Comparison of ENCODE assay signal across 19 cellular contexts in the genomic region with DNA sequence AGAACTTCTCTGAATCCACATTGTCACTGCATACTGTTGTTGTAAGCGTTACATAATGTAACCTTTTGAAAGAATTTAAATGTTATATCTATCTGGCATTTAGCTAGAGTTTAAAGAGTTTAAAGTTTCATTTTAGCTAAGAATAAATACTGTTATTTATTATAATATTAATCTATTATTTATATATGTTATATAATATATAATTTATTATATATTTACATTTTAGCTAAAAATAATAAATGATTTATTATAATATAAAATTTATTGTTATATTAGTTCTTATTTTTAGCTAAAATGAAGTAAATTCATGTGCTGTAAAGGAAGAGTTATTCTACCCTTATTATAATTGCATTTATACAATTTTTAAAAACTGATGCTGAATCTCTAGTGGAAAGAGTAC.
DNase-seq lines count a peak whose midpoint lies in the region; ATAC-seq, FAIRE-seq and TF ChIP-seq lines count a peak whose summit lies in the region.
"Had no signal": no experiment of that assay in that cellular context is flagged by ENCODE, and none has a peak within 500 bp of the region (broad histone marks: within the 10 kb centered on the region; RNA-seq: fewer than 3 reads in every experiment).

No MANE protein-coding gene starts in this region.

- ATAC-seq in WTC11 (no peak), HepG2 (no peak), GM19328 (IDR thresholded peaks at IDR 0.05; ENCODE audit: unreplicated experiment) (no peak)
- ATAC-seq: GM12878 had no signal

- H3K9me3 Mint-ChIP-seq in WTC11 = 0 out of 2 replicates have a peak, but pooled peaks cover 3% of the 10 kb centered on the region
- H3K9me3 Mint-ChIP-seq: CD4-positive, alpha-beta memory T cell had no signal

- CTCF ChIA-PET in WTC11 (lab: Charles Lee) (interaction anchor here (0.6 to 1.6 kb wide), 2 partner anchors 11 to 512 kb away, joined by 4 to 5 read pairs; no protein-coding TSS in a partner anchor), HepG2 (lab: Yijun Ruan, JAX; ENCODE audit: low intra/inter-chr PET ratio, low total read pairs) (no interaction called here)

- no peak overlapping the region for H3K9ac ChIP-seq in HepG2 (ENCODE audit: insufficient read depth, low read depth, low read length)

- H3K27me3 ChIP-seq in HepG2 (ENCODE audit: control insufficient read depth in 1 of 2, insufficient read depth in 2 of 2, low read length in 2 of 2) (peaks cover 0 to 32% of the 10 kb centered on the region in 2 experiments; a peak in 3 of 5 replicates), osteoblast (ENCODE audit: insufficient read depth, low read length) (no peaks in the 10 kb centered on the region), adrenal gland (no peaks in the 10 kb centered on the region)

- no peaks in the 10 kb centered on the region for H4K20me1 ChIP-seq in HepG2 (ENCODE audit: insufficient read depth, low read length)
- no peaks in the 10 kb centered on the region for H4K20me1 ChIP-seq in osteoblast (ENCODE audit: insufficient read depth, low read length)

- TF ChIP-seq EP300 in HepG2 (IDR thresholded peaks at IDR 0.05; ENCODE audit: low read depth in 2 of 2, low read length in 2 of 2) (no peak), HepG2 (CRISPR knock-in tag; IDR thresholded peaks at IDR 0.05; ENCODE audit: borderline replicate concordance) (no peak)

- H3K36me3 ChIP-seq in HepG2 (replicated peaks in 1 of 2; ENCODE audit: control insufficient read depth in 1 of 2, insufficient read depth in 2 of 2, low read length in 2 of 2) (no peaks in the 10 kb centered on the region), osteoblast (ENCODE audit: insufficient read depth, low read length) (no peaks in the 10 kb centered on the region), adrenal gland (replicated peaks in 1 of 2) (no peaks in the 10 kb centered on the region)
- H3K36me3 ChIP-seq: HAP-1 had no signal

- no peak overlapping the region for H3K4me3 ChIP-seq in HepG2 (replicated peaks in 1 of 3; ENCODE audit: insufficient read depth in 1 of 3, low read depth in 2 of 3, low read length in 3 of 3)
- no peak overlapping the region for H3K4me3 ChIP-seq in osteoblast (ENCODE audit: insufficient read depth, low read length)
- H3K4me3 ChIP-seq in adrenal gland = no peak overlapping the region
- H3K4me3 ChIP-seq: GM12878, HAP-1 had no signal

- no peaks in the 10 kb centered on the region; the same call in 1 of the 2 replicates for H3K27me3 Mint-ChIP-seq in WTC11 (ENCODE audit: low read depth)

- no peak overlapping the region for H3K27ac Mint-ChIP-seq in WTC11
- H3K27ac Mint-ChIP-seq: CD4-positive, alpha-beta memory T cell had no signal

- FAIRE-seq in G401.6 (lab: Jason Lieb, UNC) = peak; percentile 87
- peak; percentile 89 for FAIRE-seq in frontal cortex (lab: Jason Lieb, UNC)
- no peak for FAIRE-seq in HepG2 (lab: Jason Lieb, UNC)
- FAIRE-seq: GM12878, GM19239, H54 had no signal

- H3K36me3 Mint-ChIP-seq in WTC11 = no peaks in the 10 kb centered on the region
- H3K36me3 Mint-ChIP-seq: CD4-positive, alpha-beta memory T cell had no signal

- H3K79me2 ChIP-seq in HepG2 (ENCODE audit: insufficient read depth, low read length) (no peaks in the 10 kb centered on the region), osteoblast (ENCODE audit: insufficient read depth, low read length) (no peaks in the 10 kb centered on the region)

- TF ChIP-seq POLR2A in HepG2 (IDR thresholded peaks at IDR 0.05; ENCODE audit: insufficient read depth in 1 of 2, low read depth in 2 of 2, low read length in 2 of 2) (no peak), adrenal gland (IDR thresholded peaks at IDR 0.05) (no peak)

- TF ChIP-seq RAD21 in HepG2 (CRISPR knock-in tag; IDR thresholded peaks at IDR 0.05) = no peak

- no peak for TF ChIP-seq CTCF in WTC11 (IDR thresholded peaks at IDR 0.05)
- TF ChIP-seq CTCF in HepG2 (CRISPR knock-in tag; IDR thresholded peaks at IDR 0.05) = no peak
- no peak for TF ChIP-seq CTCF in osteoblast (IDR thresholded peaks at IDR 0.05; ENCODE audit: extremely low read depth, low read depth, low read length)
- TF ChIP-seq CTCF in adrenal gland (IDR thresholded peaks at IDR 0.05) = no peak

- in situ Hi-C loops in HepG2 (cut with HindIII; ENCODE audit: extremely low pct_ligation_motif_present, low pct_unique_long_range_greater_than_20kb) = no loop called here

- 2% methylated on average over 1 of the region's 1 CpG for WGBS in HepG2 (ENCODE audit: low lambda C conversion rate)
- 89 to 100% (median 95%) methylated on average over 1 of the region's 1 CpG for WGBS in adrenal gland, 4 donors

- H3K4me1 Mint-ChIP-seq in WTC11 = no peaks in the 10 kb centered on the region
- H3K4me1 Mint-ChIP-seq: CD4-positive, alpha-beta memory T cell had no signal

- POLR2A ChIA-PET in WTC11 (lab: Charles Lee) (no interaction called here), HepG2 (lab: Yijun Ruan, JAX) (no interaction called here)

- intact Hi-C loops in HepG2 (cut with micrococcal nuclease; ENCODE audit: unreplicated experiment) (no loop called here), adrenal gland (cut with DNase I) (no loop called here)

- H3K4me3 Mint-ChIP-seq in WTC11 = no peak overlapping the region
- H3K4me3 Mint-ChIP-seq: CD4-positive, alpha-beta memory T cell had no signal

- no peak overlapping the region for H3K4me2 ChIP-seq in HepG2 (ENCODE audit: low read depth, low read length)
- no peak overlapping the region for H3K4me2 ChIP-seq in osteoblast (ENCODE audit: insufficient read depth, low read length)

- no peak overlapping the region for H2AFZ ChIP-seq in HepG2 (ENCODE audit: low read length)
- no peak overlapping the region for H2AFZ ChIP-seq in osteoblast (ENCODE audit: low read length)

- H3K9me3 ChIP-seq in HepG2 (ENCODE audit: low read length) = no peaks in the 10 kb centered on the region
- no peaks in the 10 kb centered on the region for H3K9me3 ChIP-seq in osteoblast (ENCODE audit: low read depth, low read length)
- H3K9me3 ChIP-seq in adrenal gland (replicated peaks in 1 of 3) = no peaks in the 10 kb centered on the region
- H3K9me3 ChIP-seq: Caco-2, HAP-1 had no signal

- H3K27ac ChIP-seq in HepG2 (ENCODE audit: extremely low read length, insufficient read depth, low read length) (no peak overlapping the region), osteoblast (ENCODE audit: low read depth, low read length) (no peak overlapping the region), adrenal gland (no peak overlapping the region)

- no peak for DNase-seq in WTC11 (ENCODE audit: low spot score)
- DNase-seq in frontal cortex (ENCODE audit: low spot score in 2 of 2) = no peak
- DNase-seq in HepG2 (ENCODE audit: low spot score) = no peak
- DNase-seq in osteoblast (ENCODE audit: insufficient read length, low spot score, missing footprints) = no peak
- no peak for DNase-seq in adrenal gland
- DNase-seq: 8988T; C1 segment of cervical spinal cord; Caco-2; CD4-positive, alpha-beta memory T cell; DMS153; DND-41; GDM1; GOT3 had no signal

- no peaks in the 10 kb centered on the region for H3K4me1 ChIP-seq in HepG2 (ENCODE audit: insufficient read depth, low read length)
- no peaks in the 10 kb centered on the region for H3K4me1 ChIP-seq in osteoblast (ENCODE audit: insufficient read depth, low read length)
- H3K4me1 ChIP-seq in adrenal gland (replicated peaks in 1 of 2) = no peaks in the 10 kb centered on the region
- H3K4me1 ChIP-seq: Caco-2 had no signal

- no TSS peak for BruUV-seq in HepG2 (replicated peaks; lab: Mats Ljungman, UMichigan)

TF ChIP-seq in WTC11, 78 proteins besides CTCF, POLR2A, EP300 and RAD21:
- peak; percentile 91; the same call in 1 of the 2 replicates for TF ChIP-seq HMGA2 (CRISPR knock-in tag; IDR thresholded peaks at IDR 0.05)
- no peak for TF ChIP-seq JAZF1 (CRISPR knock-in tag; IDR thresholded peaks at IDR 0.05)

TF ChIP-seq in HepG2, 621 proteins besides CTCF, POLR2A, EP300 and RAD21:
- TF ChIP-seq, protein P1, sequence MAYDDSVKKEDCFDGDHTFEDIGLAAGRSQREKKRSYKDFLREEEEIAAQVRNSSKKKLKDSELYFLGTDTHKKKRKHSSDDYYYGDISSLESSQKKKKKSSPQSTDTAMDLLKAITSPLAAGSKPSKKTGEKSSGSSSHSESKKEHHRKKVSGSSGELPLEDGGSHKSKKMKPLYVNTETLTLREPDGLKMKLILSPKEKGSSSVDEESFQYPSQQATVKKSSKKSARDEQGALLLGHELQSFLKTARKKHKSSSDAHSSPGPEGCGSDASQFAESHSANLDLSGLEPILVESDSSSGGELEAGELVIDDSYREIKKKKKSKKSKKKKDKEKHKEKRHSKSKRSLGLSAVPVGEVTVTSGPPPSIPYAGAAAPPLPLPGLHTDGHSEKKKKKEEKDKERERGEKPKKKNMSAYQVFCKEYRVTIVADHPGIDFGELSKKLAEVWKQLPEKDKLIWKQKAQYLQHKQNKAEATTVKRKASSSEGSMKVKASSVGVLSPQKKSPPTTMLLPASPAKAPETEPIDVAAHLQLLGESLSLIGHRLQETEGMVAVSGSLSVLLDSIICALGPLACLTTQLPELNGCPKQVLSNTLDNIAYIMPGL (CRISPR knock-in tag; IDR thresholded peaks at IDR 0.05; ENCODE audit: borderline replicate concordance in 1 of 2, low read depth in 1 of 2) = no peak
- no peak for TF ChIP-seq ZNF720 (CRISPR knock-in tag; IDR thresholded peaks at IDR 0.05)
